Comparison of ENCODE assay signal across 8 cellular contexts in the genomic region with DNA sequence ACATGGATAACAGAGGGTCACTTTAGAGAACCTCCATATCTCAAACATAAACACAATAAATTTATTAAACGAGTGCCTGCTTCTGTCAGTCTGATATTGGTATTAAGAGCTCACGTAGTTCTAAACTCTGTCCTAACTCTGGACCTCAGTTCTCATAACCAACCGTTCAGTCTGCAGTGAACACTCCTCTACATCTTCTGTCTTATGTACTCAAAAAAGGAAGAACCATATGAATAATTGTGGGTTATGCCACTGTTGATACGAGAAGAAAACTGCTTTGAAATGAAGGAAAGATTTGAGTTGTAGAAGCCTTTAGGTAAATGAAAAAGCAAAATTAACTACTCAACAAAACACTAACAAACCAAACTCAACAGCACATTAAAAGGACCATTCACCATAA. TPM values are rescaled to one million over a fixed set of nuclear protein-coding genes. Genes with fewer than 3 reads are reported as not detected.
"Had no signal": no experiment of that assay in that cellular context is flagged by ENCODE, and none has a peak within 500 bp of the region (broad histone marks: within the 10 kb centered on the region; RNA-seq: fewer than 3 reads in every experiment).

No MANE protein-coding gene starts in this region.

- DNase-seq: GDM1, GF-D8 had no signal

- FAIRE-seq: G401.6, GM12891, GM12892, GM18507, GM19239 had no signal

RNA-seq across cellular contexts. Expression of gene DPYD, which starts 53.7 kb away (rescaled TPM):
- total RNA-seq: G401 had no signal
